In genomic region chr1:9589144-9589718, GRCh38 we compare ENCODE assay signal across 9 cellular contexts. TPM values are rescaled to one million over a fixed set of nuclear protein-coding genes. Genes with fewer than 3 reads are reported as not detected.
DNase-seq lines count a peak whose midpoint lies in the region; ATAC-seq, FAIRE-seq and TF ChIP-seq lines count a peak whose summit lies in the region.
"Had no signal": no experiment of that assay in that cellular context is flagged by ENCODE, and none has a peak within 500 bp of the region (broad histone marks: within the 10 kb centered on the region; RNA-seq: fewer than 3 reads in every experiment).

No MANE protein-coding gene starts in this region.

- H3K9me3 ChIP-seq in heart left ventricle (no peaks in the 10 kb centered on the region), psoas muscle (no peaks in the 10 kb centered on the region)

- FAIRE-seq in H54 (lab: Jason Lieb, UNC), result no peak
- FAIRE-seq: TTC549 had no signal

- 0 to 2% (median 1%) methylated on average over 10 to 63 of the region's 63 CpGs for WGBS in heart left ventricle, 4 donors
- WGBS in psoas muscle, 3 donors, result 0 to 1% (median 1%) methylated on average over 26 to 63 of the region's 63 CpGs

- H3K36me3 ChIP-seq in heart left ventricle (no peaks in the 10 kb centered on the region), psoas muscle (ENCODE audit: insufficient read depth in 1 of 2, low read depth in 1 of 2) (no peaks in the 10 kb centered on the region)

- no peak for TF ChIP-seq CTCF in heart left ventricle (IDR thresholded peaks at IDR 0.05)
- no peak for TF ChIP-seq CTCF in psoas muscle (IDR thresholded peaks at IDR 0.05)

- DNase-seq in Daoy (ENCODE audit: low read depth), result peak; percentile 42
- DNase-seq in HCEC 1CT, result peak; percentile 18
- DNase-seq in NCI-H2171 treated with DMSO at 0.1 percent for 48 hours (lab: John Stamatoyannopoulos, UW), result peak; percentile 12
- peak; percentile 24 for DNase-seq in activated T-helper 9 cell treated with anti-CD3 and anti-CD28 coated beads, Interleukin-2, amount 50 U/mL, for 16 hours (ENCODE audit: low read depth)
- peak in 1 of 5 donors; percentile 68 for DNase-seq in heart left ventricle
- DNase-seq in psoas muscle, result no peak
- DNase-seq in H54 (ENCODE audit: insufficient read length, low spot score), result no peak
- DNase-seq in NCI-H2196 treated with DMSO at 0.1 percent for 48 hours (lab: John Stamatoyannopoulos, UW; ENCODE audit: unreplicated experiment), result no peak

- peak overlapping the region; percentile 64 to 90 (median 78) for H3K4me3 ChIP-seq in heart left ventricle
- peak overlapping the region; percentile 87 for H3K4me3 ChIP-seq in psoas muscle

- ATAC-seq in heart left ventricle, result peak in 1 of 4 donors; percentile 0
- no peak for ATAC-seq in psoas muscle

- peaks cover 3 to 56% (median 50%) of the 10 kb centered on the region in 12 donors for H3K4me1 ChIP-seq in heart left ventricle
- peaks cover 53% of the 10 kb centered on the region for H3K4me1 ChIP-seq in psoas muscle

- no peaks in the 10 kb centered on the region for H3K27me3 ChIP-seq in heart left ventricle
- no peaks in the 10 kb centered on the region for H3K27me3 ChIP-seq in psoas muscle (ENCODE audit: insufficient read depth in 3 of 3, low read length in 2 of 3)

- H3K27ac ChIP-seq in heart left ventricle (peak overlapping the region in 11 of 12 donors; percentile 23 to 86 (median 57)), psoas muscle (peak overlapping the region; percentile 80)

- TF ChIP-seq POLR2A in heart left ventricle (IDR thresholded peaks at IDR 0.05), result no peak
- TF ChIP-seq POLR2A in H54 (IDR thresholded peaks at IDR 0.05; ENCODE audit: low read depth, low read length), result no peak

- intact Hi-C loops in heart left ventricle (cut with DNase I), result loop anchor here in 1 of 10 donors (2.0 kb wide), 1 partner anchor 50 kb away; the partner anchor contains the start of gene SLC25A33
- intact Hi-C loops in psoas muscle (cut with DNase I), result no loop called here

RNA-seq across cellular contexts. Expression of gene TMEM201, which starts 0.5 kb away (rescaled TPM):
- total RNA-seq in Daoy (2014; rRNA removed; shearing (Covaris generic)), result 6.0 and 9.0 TPM in 2 replicates
- total RNA-seq in heart left ventricle, result 10 to 100 TPM; 16.0 to 24.8 (median 18.5) TPM
- polyA plus RNA-seq in heart left ventricle, result 10 to 100 TPM; 13.1 to 22.9 TPM
- 10 to 100 TPM; 15.7 to 37.3 (median 29.0) TPM for total RNA-seq in psoas muscle
- 10 to 100 TPM; 20.7 to 26.0 (median 23.2) TPM for polyA plus RNA-seq in psoas muscle

RNA-seq across cellular contexts. Expression of gene SLC25A33, which starts 50.0 kb away (rescaled TPM):
- total RNA-seq in Daoy (2014; rRNA removed; shearing (Covaris generic)), result 12.6 and 17.4 TPM in 2 replicates
- 1 to 10 TPM; 2.8 to 9.7 (median 4.5) TPM for total RNA-seq in heart left ventricle
- polyA plus RNA-seq in heart left ventricle, result 1 to 10 TPM; 4.4 to 6.6 TPM
- 10 to 100 TPM in 1 of 4 donors, 1 to 10 TPM in 3; 1.7 to 26.8 (median 6.1) TPM for total RNA-seq in psoas muscle
- polyA plus RNA-seq in psoas muscle, result 10 to 100 TPM in 1 of 3 donors, 1 to 10 TPM in 2; 2.5 to 10.5 (median 9.2) TPM

Comparison
In these comparisons a context has a peak if more than half of its experiments do, and no peak if none do; other contexts are left out.
1. DNase-seq: peak in Daoy (single experiment), HCEC 1CT (single experiment), NCI-H2171 treated with DMSO at 0.1 percent for 48 hours (single experiment) and activated T-helper 9 cell treated with anti-CD3 and anti-CD28 coated beads, Interleukin-2, amount 50 U/mL, for 16 hours (single experiment); none in psoas muscle (0 of 2), H54 (single experiment) and NCI-H2196 treated with DMSO at 0.1 percent for 48 hours (single experiment).